In genomic region chr5:1157461-1157986, GRCh38 we compare ENCODE assay signal across 12 cellular contexts. TPM values are rescaled to one million over a fixed set of nuclear protein-coding genes. Genes with fewer than 3 reads are reported as not detected.
A peak's percentile ranks its signal among the peaks of the same experiment; 100 is the strongest.
DNase-seq lines count a peak whose midpoint lies in the region; ATAC-seq, FAIRE-seq and TF ChIP-seq lines count a peak whose summit lies in the region.
"Not testable (repeated sequence)": the region's sequence is repeated elsewhere in the genome, so short reads cannot be mapped to it uniquely, and the experiment has no call there.
"Had no signal": no experiment of that assay in that cellular context is flagged by ENCODE, and none has a peak within 500 bp of the region (broad histone marks: within the 10 kb centered on the region; RNA-seq: fewer than 3 reads in every experiment).

No MANE protein-coding gene starts in this region.

- TF ChIP-seq POLR2A in HepG2 (IDR thresholded peaks at IDR 0.05; ENCODE audit: insufficient read depth in 1 of 2, low read depth in 2 of 2, low read length in 2 of 2), result not testable (repeated sequence)

- peaks cover 43% of the 10 kb centered on the region for H3K27me3 Mint-ChIP-seq in activated T-helper 17 cell treated with anti-CD3 and anti-CD28 coated beads, Interleukin-2, amount 50 U/mL, for 72 hours
- peaks cover 49 to 65% of the 10 kb centered on the region in 2 donors for H3K27me3 Mint-ChIP-seq in effector memory CD8-positive, alpha-beta T cell
- H3K27me3 Mint-ChIP-seq in natural killer cell treated with Interleukin-12 subunit alpha and Interleukin-12 subunit beta and Interleukin-15 and Interleukin-18, amount 100 ng/mL, for 72 hours, result peaks cover 20 to 22% of the 10 kb centered on the region in 2 donors
- peaks cover 52% of the 10 kb centered on the region for H3K27me3 Mint-ChIP-seq in type B pancreatic cell

- intact Hi-C loops in HepG2 (cut with micrococcal nuclease; ENCODE audit: unreplicated experiment), result not testable (repeated sequence)

- not testable (repeated sequence) for H3K9me3 ChIP-seq in HepG2 (ENCODE audit: low read length)

- not testable (repeated sequence) for TF ChIP-seq CTCF in HepG2 (CRISPR knock-in tag; IDR thresholded peaks at IDR 0.05); type B pancreatic cell (conservative IDR thresholded peaks at IDR 0.05)

- not testable (repeated sequence) for TF ChIP-seq RAD21 in HepG2 (CRISPR knock-in tag; IDR thresholded peaks at IDR 0.05)

- not testable (repeated sequence) for H3K9ac ChIP-seq in HepG2 (ENCODE audit: insufficient read depth, low read depth, low read length)

- H3K4me3 Mint-ChIP-seq in activated T-helper 17 cell treated with anti-CD3 and anti-CD28 coated beads, Interleukin-2, amount 50 U/mL, for 72 hours, result peak overlapping the region; percentile 14
- peak overlapping the region; percentile 11 to 64 for H3K4me3 Mint-ChIP-seq in effector memory CD8-positive, alpha-beta T cell
- peak overlapping the region; percentile 38 for H3K4me3 Mint-ChIP-seq in natural killer cell treated with Interleukin-12 subunit alpha and Interleukin-12 subunit beta and Interleukin-15 and Interleukin-18, amount 100 ng/mL, for 72 hours
- peak overlapping the region; percentile 70 for H3K4me3 Mint-ChIP-seq in type B pancreatic cell

- in situ Hi-C loops in HepG2 (cut with HindIII; ENCODE audit: extremely low pct_ligation_motif_present, low pct_unique_long_range_greater_than_20kb), result not testable (repeated sequence)

- H3K36me3 ChIP-seq in HepG2 (replicated peaks in 1 of 2; ENCODE audit: control insufficient read depth in 1 of 2, insufficient read depth in 2 of 2, low read length in 2 of 2), result not testable (repeated sequence)

- not testable (repeated sequence) for BruUV-seq in HepG2 (replicated peaks; lab: Mats Ljungman, UMichigan)

- H3K4me2 ChIP-seq in HepG2 (ENCODE audit: low read depth, low read length), result not testable (repeated sequence)

- peaks cover 9 to 64% of the 10 kb centered on the region in 2 experiments; a peak in 4 of 5 replicates for H3K27me3 ChIP-seq in HepG2 (ENCODE audit: control insufficient read depth in 1 of 2, insufficient read depth in 2 of 2, low read length in 2 of 2)

- H3K4me1 ChIP-seq in HepG2 (ENCODE audit: insufficient read depth, low read length), result peaks cover 67% of the 10 kb centered on the region

- H3K79me2 ChIP-seq in HepG2 (ENCODE audit: insufficient read depth, low read length), result not testable (repeated sequence)

- not testable (repeated sequence) for H3K27ac ChIP-seq in HepG2 (ENCODE audit: extremely low read length, insufficient read depth, low read length)

- peaks cover 15% of the 10 kb centered on the region for H3K4me1 Mint-ChIP-seq in activated T-helper 17 cell treated with anti-CD3 and anti-CD28 coated beads, Interleukin-2, amount 50 U/mL, for 72 hours
- H3K4me1 Mint-ChIP-seq in effector memory CD8-positive, alpha-beta T cell (ENCODE audit: low read depth in 2 of 2), result peaks cover 10 to 16% of the 10 kb centered on the region in 2 donors
- peaks cover 22 to 23% of the 10 kb centered on the region in 2 donors for H3K4me1 Mint-ChIP-seq in natural killer cell treated with Interleukin-12 subunit alpha and Interleukin-12 subunit beta and Interleukin-15 and Interleukin-18, amount 100 ng/mL, for 72 hours (ENCODE audit: low read depth in 2 of 2)
- not testable (repeated sequence) for H3K4me1 Mint-ChIP-seq in type B pancreatic cell (ENCODE audit: unreplicated experiment)

- not testable (repeated sequence) for H4K20me1 ChIP-seq in HepG2 (ENCODE audit: insufficient read depth, low read length)

- not testable (repeated sequence) for FAIRE-seq in HepG2 (lab: Jason Lieb, UNC)

- DNase-seq in DMS53 (lab: John Stamatoyannopoulos, UW), result peak; percentile 61
- DNase-seq in NCI-H1105 treated with DMSO at 0.1 percent for 48 hours (lab: John Stamatoyannopoulos, UW), result peak; percentile 7
- not testable (repeated sequence) for DNase-seq in effector memory CD8-positive, alpha-beta T cell; HepG2 (ENCODE audit: low spot score); natural killer cell treated with Interleukin-12 subunit alpha and Interleukin-12 subunit beta and Interleukin-15 and Interleukin-18, amount 100 ng/mL, for 72 hours (ENCODE audit: low spot score); type B pancreatic cell (ENCODE audit: extremely low spot score, unreplicated experiment)

- ATAC-seq in activated T-helper 17 cell treated with anti-CD3 and anti-CD28 coated beads, Interleukin-2, amount 50 U/mL, for 72 hours (replicated peaks); effector memory CD8-positive, alpha-beta T cell (replicated peaks); HepG2; natural killer cell treated with Interleukin-12 subunit alpha and Interleukin-12 subunit beta and Interleukin-15 and Interleukin-18, amount 100 ng/mL, for 72 hours: not testable (repeated sequence)

- not testable (repeated sequence) for H2AFZ ChIP-seq in HepG2 (ENCODE audit: low read length)

- not testable (repeated sequence) for H3K36me3 Mint-ChIP-seq in activated T-helper 17 cell treated with anti-CD3 and anti-CD28 coated beads, Interleukin-2, amount 50 U/mL, for 72 hours (ENCODE audit: low read depth); effector memory CD8-positive, alpha-beta T cell (ENCODE audit: insufficient read depth); natural killer cell treated with Interleukin-12 subunit alpha and Interleukin-12 subunit beta and Interleukin-15 and Interleukin-18, amount 100 ng/mL, for 72 hours; type B pancreatic cell

- not testable (repeated sequence) for H3K4me3 ChIP-seq in HepG2 (replicated peaks in 1 of 3; ENCODE audit: insufficient read depth in 1 of 3, low read depth in 2 of 3, low read length in 3 of 3)

- not testable (repeated sequence) for TF ChIP-seq EP300 in HepG2 (IDR thresholded peaks at IDR 0.05; ENCODE audit: low read depth in 2 of 2, low read length in 2 of 2); HepG2 (CRISPR knock-in tag; IDR thresholded peaks at IDR 0.05; ENCODE audit: borderline replicate concordance)

- WGBS in HepG2 (ENCODE audit: low lambda C conversion rate), result 29% methylated on average over 2 of the region's 2 CpGs

- CTCF ChIA-PET in HepG2 (lab: Yijun Ruan, JAX; ENCODE audit: low intra/inter-chr PET ratio, low total read pairs), result not testable (repeated sequence)

- POLR2A ChIA-PET in HepG2 (lab: Yijun Ruan, JAX), result not testable (repeated sequence)

- not testable (repeated sequence) for H3K27ac Mint-ChIP-seq in activated T-helper 17 cell treated with anti-CD3 and anti-CD28 coated beads, Interleukin-2, amount 50 U/mL, for 72 hours; effector memory CD8-positive, alpha-beta T cell; type B pancreatic cell
- H3K27ac Mint-ChIP-seq in natural killer cell treated with Interleukin-12 subunit alpha and Interleukin-12 subunit beta and Interleukin-15 and Interleukin-18, amount 100 ng/mL, for 72 hours, result peak overlapping the region in 1 of 2 donors; percentile 61

- H3K9me3 Mint-ChIP-seq in activated T-helper 17 cell treated with anti-CD3 and anti-CD28 coated beads, Interleukin-2, amount 50 U/mL, for 72 hours; effector memory CD8-positive, alpha-beta T cell; natural killer cell treated with Interleukin-12 subunit alpha and Interleukin-12 subunit beta and Interleukin-15 and Interleukin-18, amount 100 ng/mL, for 72 hours; type B pancreatic cell: not testable (repeated sequence)

RNA-seq across cellular contexts. Expression of gene SLC6A19, which starts 43.9 kb away (rescaled TPM):
- total RNA-seq in activated T-helper 17 cell treated with anti-CD3 and anti-CD28 coated beads, Interleukin-2, amount 50 U/mL, for 72 hours, result not detected
- total RNA-seq in HepG2 (2016; rRNA removed; fragmentation: Illumina TruSeq; extraction: Trizol) (0.02 TPM in 1 of 2 replicates, not detected in the other), type B pancreatic cell (ENCODE audit: low replicate concordance) (12.6 and 22.2 TPM in 2 replicates)
- not detected in 2 replicates for total RNA-seq in HepG2 (2016; cell fraction: cytosol; rRNA removed; fragmentation: Illumina TruSeq; extraction: Trizol; ENCODE audit: low read depth)
- total RNA-seq in HepG2 (2016; cell fraction: insoluble cytoplasmic fraction; rRNA removed; fragmentation: Illumina TruSeq; extraction: Trizol), result 0.06 TPM in 1 of 2 replicates, not detected in the other
- not detected in 2 replicates for total RNA-seq in HepG2 (2016; cell fraction: membrane; rRNA removed; fragmentation: Illumina TruSeq; extraction: Trizol)
- total RNA-seq in HepG2 (2016; cell fraction: nucleus; rRNA removed; fragmentation: Illumina TruSeq; extraction: Trizol), result not detected in 2 replicates
- polyA plus RNA-seq in HepG2 (2011; rRNA removed), result 0.01 TPM in 1 of 2 replicates, not detected in the other
- polyA plus RNA-seq in HepG2 (2011; cell fraction: cytosol; rRNA removed), result 0.01 TPM in 1 of 2 replicates, not detected in the other
- polyA plus RNA-seq in HepG2 (2011; cell fraction: nucleus; rRNA removed), result 0.06 and 0.07 TPM in 2 replicates
- not detected in 2 replicates for polyA plus RNA-seq in HepG2 (2012)
- polyA plus RNA-seq in HepG2 (2016; cell fraction: cytosol; fragmentation: Illumina TruSeq; extraction: Trizol; ENCODE audit: low read depth), result not detected in 2 replicates
- not detected in 2 replicates for polyA plus RNA-seq in HepG2 (2016; cell fraction: insoluble cytoplasmic fraction; fragmentation: Illumina TruSeq; extraction: Trizol; ENCODE audit: low read depth)
- not detected in 2 replicates for polyA plus RNA-seq in HepG2 (2016; cell fraction: membrane; fragmentation: Illumina TruSeq; extraction: Trizol; ENCODE audit: low read depth)
- 0.08 TPM in 1 of 2 replicates, not detected in the other for polyA plus RNA-seq in HepG2 (2016; cell fraction: nucleus; fragmentation: Illumina TruSeq; extraction: Trizol; ENCODE audit: insufficient read depth, low read depth)
- 0.02 and 0.12 TPM in 2 replicates for polyA minus RNA-seq in HepG2 (2011; rRNA and poly(A)+ RNA removed; ENCODE audit: low replicate concordance)
- 0.09 TPM in 1 of 2 replicates, not detected in the other for polyA minus RNA-seq in HepG2 (2011; cell fraction: cytosol; rRNA and poly(A)+ RNA removed)
- polyA minus RNA-seq in HepG2 (2011; cell fraction: nucleus; rRNA and poly(A)+ RNA removed), result not detected in 2 replicates
- total RNA-seq in natural killer cell treated with Interleukin-12 subunit alpha and Interleukin-12 subunit beta and Interleukin-15 and Interleukin-18, amount 100 ng/mL, for 72 hours, result not detected
- total RNA-seq: CD4-positive, alpha-beta memory T cell; H4; LHCN-M2; Right ventricle myocardium superior; SK-MEL-5 had no signal
- polyA plus RNA-seq: CD4-positive, alpha-beta memory T cell had no signal

RNA-seq across cellular contexts. Expression of gene SLC12A7, which starts 45.7 kb away (rescaled TPM):
- total RNA-seq in activated T-helper 17 cell treated with anti-CD3 and anti-CD28 coated beads, Interleukin-2, amount 50 U/mL, for 72 hours, result 10 to 100 TPM; 17.6 to 28.2 TPM
- 7.4 and 14.0 TPM in 2 replicates for total RNA-seq in HepG2 (2016; rRNA removed; fragmentation: Illumina TruSeq; extraction: Trizol)
- total RNA-seq in HepG2 (2016; cell fraction: cytosol; rRNA removed; fragmentation: Illumina TruSeq; extraction: Trizol; ENCODE audit: low read depth), result 9.5 and 12.5 TPM in 2 replicates
- 5.2 and 15.7 TPM in 2 replicates for total RNA-seq in HepG2 (2016; cell fraction: insoluble cytoplasmic fraction; rRNA removed; fragmentation: Illumina TruSeq; extraction: Trizol)
- 6.9 and 7.7 TPM in 2 replicates for total RNA-seq in HepG2 (2016; cell fraction: membrane; rRNA removed; fragmentation: Illumina TruSeq; extraction: Trizol)
- total RNA-seq in HepG2 (2016; cell fraction: nucleus; rRNA removed; fragmentation: Illumina TruSeq; extraction: Trizol), result 21.8 and 25.8 TPM in 2 replicates
- polyA plus RNA-seq in HepG2 (2011; rRNA removed), result 18.5 and 25.6 TPM in 2 replicates
- polyA plus RNA-seq in HepG2 (2011; cell fraction: cytosol; rRNA removed), result 11.8 and 15.1 TPM in 2 replicates
- 164 and 213 TPM in 2 replicates for polyA plus RNA-seq in HepG2 (2011; cell fraction: nucleus; rRNA removed)
- 28.2 and 30.9 TPM in 2 replicates for polyA plus RNA-seq in HepG2 (2012)
- 1.4 and 1.6 TPM in 2 replicates for polyA plus RNA-seq in HepG2 (2016; cell fraction: cytosol; fragmentation: Illumina TruSeq; extraction: Trizol; ENCODE audit: low read depth)
- 6.3 and 7.6 TPM in 2 replicates for polyA plus RNA-seq in HepG2 (2016; cell fraction: insoluble cytoplasmic fraction; fragmentation: Illumina TruSeq; extraction: Trizol; ENCODE audit: low read depth)
- 3.2 and 3.7 TPM in 2 replicates for polyA plus RNA-seq in HepG2 (2016; cell fraction: membrane; fragmentation: Illumina TruSeq; extraction: Trizol; ENCODE audit: low read depth)
- 88.5 and 93.5 TPM in 2 replicates for polyA plus RNA-seq in HepG2 (2016; cell fraction: nucleus; fragmentation: Illumina TruSeq; extraction: Trizol; ENCODE audit: insufficient read depth, low read depth)
- 6.3 and 47.1 TPM in 2 replicates for polyA minus RNA-seq in HepG2 (2011; rRNA and poly(A)+ RNA removed; ENCODE audit: low replicate concordance)
- polyA minus RNA-seq in HepG2 (2011; cell fraction: cytosol; rRNA and poly(A)+ RNA removed), result 14.7 and 16.2 TPM in 2 replicates
- polyA minus RNA-seq in HepG2 (2011; cell fraction: nucleus; rRNA and poly(A)+ RNA removed), result 40.3 and 44.4 TPM in 2 replicates
- 10 to 100 TPM; 13.5 to 21.9 TPM for total RNA-seq in natural killer cell treated with Interleukin-12 subunit alpha and Interleukin-12 subunit beta and Interleukin-15 and Interleukin-18, amount 100 ng/mL, for 72 hours
- 44.7 and 57.6 TPM in 2 replicates for total RNA-seq in type B pancreatic cell (ENCODE audit: low replicate concordance)

Comparison
In these comparisons a context has a peak if more than half of its experiments do, and no peak if none do; other contexts are left out.
1. H3K4me3 Mint-ChIP-seq: peak in every context shown above with its lines; median percentile 70 in type B pancreatic cell; 38 in natural killer cell treated with Interleukin-12 subunit alpha and Interleukin-12 subunit beta and Interleukin-15 and Interleukin-18, amount 100 ng/mL, for 72 hours; 38 in effector memory CD8-positive, alpha-beta T cell; 14 in activated T-helper 17 cell treated with anti-CD3 and anti-CD28 coated beads, Interleukin-2, amount 50 U/mL, for 72 hours.
2. RNA of gene SLC6A19, which starts 43.9 kb away (total RNA-seq): 12.6 to 22.2 TPM in type B pancreatic cell; 0.02 to 0.06 TPM in HepG2, not detected in activated T-helper 17 cell treated with anti-CD3 and anti-CD28 coated beads, Interleukin-2, amount 50 U/mL, for 72 hours and not detected in natural killer cell treated with Interleukin-12 subunit alpha and Interleukin-12 subunit beta and Interleukin-15 and Interleukin-18, amount 100 ng/mL, for 72 hours; every median in the first group is over 10 times any median in the second.